In the genomic region with DNA sequence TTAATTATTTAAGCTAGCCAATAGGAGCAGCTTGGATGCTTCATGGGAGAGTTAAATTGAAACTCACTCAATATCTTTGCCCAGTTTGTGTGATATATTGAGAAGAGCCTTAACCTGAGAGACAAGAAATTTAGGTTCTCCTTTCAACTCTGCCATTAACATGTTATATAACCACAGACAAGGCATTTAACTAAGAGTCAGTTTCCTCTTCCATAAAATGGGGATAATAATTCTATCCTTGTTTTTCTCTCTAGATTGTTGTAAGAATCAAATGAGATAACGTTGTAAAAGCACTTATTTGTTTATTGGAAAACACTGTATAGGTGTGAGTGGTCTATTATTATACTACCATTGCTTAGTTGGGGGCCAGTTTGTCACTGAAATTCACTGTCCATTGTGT, we compare ENCODE assay signal across 19 cellular contexts. TPM values are rescaled to one million over a fixed set of nuclear protein-coding genes. Genes with fewer than 3 reads are reported as not detected.
DNase-seq lines count a peak whose midpoint lies in the region; ATAC-seq, FAIRE-seq and TF ChIP-seq lines count a peak whose summit lies in the region.
"Had no signal": no experiment of that assay in that cellular context is flagged by ENCODE, and none has a peak within 500 bp of the region (broad histone marks: within the 10 kb centered on the region; RNA-seq: fewer than 3 reads in every experiment).

No MANE protein-coding gene starts in this region.

- H3K4me1 ChIP-seq in HepG2 (ENCODE audit: insufficient read depth, low read length) (peaks cover 22% of the 10 kb centered on the region), right lobe of liver (peaks cover 0 to 31% (median 13%) of the 10 kb centered on the region in 4 donors), ascending aorta (peaks cover 3 to 21% of the 10 kb centered on the region in 2 donors), gastrocnemius medialis (peaks cover 35 to 43% of the 10 kb centered on the region in 2 donors)

- H4K20me1 ChIP-seq in HepG2 (ENCODE audit: insufficient read depth, low read length), result peaks cover 7% of the 10 kb centered on the region; the same call in 1 of the 2 replicates

- H3K27me3 ChIP-seq in HepG2 (ENCODE audit: control insufficient read depth in 1 of 2, insufficient read depth in 2 of 2, low read length in 2 of 2) (no peaks in the 10 kb centered on the region), right lobe of liver (no peaks in the 10 kb centered on the region), ascending aorta (no peaks in the 10 kb centered on the region), gastrocnemius medialis (no peaks in the 10 kb centered on the region)

- H3K27ac ChIP-seq in HepG2 (ENCODE audit: extremely low read length, insufficient read depth, low read length) (no peak overlapping the region), right lobe of liver (no peak overlapping the region), ascending aorta (peak overlapping the region; percentile 68 to 86), gastrocnemius medialis (peak overlapping the region; percentile 5 to 66 (median 41))
- H3K27ac ChIP-seq: GM23248 had no signal

- no peak for DNase-seq in HepG2 (ENCODE audit: low spot score)
- DNase-seq in right lobe of liver, result no peak
- no peak for DNase-seq in ascending aorta (ENCODE audit: low spot score in 2 of 2)
- DNase-seq in gastrocnemius medialis, result no peak
- DNase-seq in iPS-NIHi7 (ENCODE audit: extremely low spot score), result no peak
- DNase-seq: C1 segment of cervical spinal cord; Calu3; CD4-positive, alpha-beta memory T cell; COR-L47; DMS53; DMS79 treated with DMSO at 0.1 percent for 48 hours; GF-D8; GM23248; H7; HCEC 1CT had no signal

- ATAC-seq in HepG2, result no peak
- no peak for ATAC-seq in right lobe of liver
- ATAC-seq in gastrocnemius medialis, result no peak
- ATAC-seq in GM19452 (IDR thresholded peaks at IDR 0.05; ENCODE audit: unreplicated experiment), result no peak
- ATAC-seq in HG02610 (IDR thresholded peaks at IDR 0.05; ENCODE audit: unreplicated experiment), result no peak

- TF ChIP-seq RAD21 in HepG2 (CRISPR knock-in tag; IDR thresholded peaks at IDR 0.05), result no peak

- no TSS peak for BruUV-seq in HepG2 (replicated peaks; lab: Mats Ljungman, UMichigan)

- no peak for TF ChIP-seq EP300 in HepG2 (IDR thresholded peaks at IDR 0.05; ENCODE audit: low read depth in 2 of 2, low read length in 2 of 2)
- TF ChIP-seq EP300 in HepG2 (CRISPR knock-in tag; IDR thresholded peaks at IDR 0.05; ENCODE audit: borderline replicate concordance), result no peak

- H3K4me2 ChIP-seq in HepG2 (ENCODE audit: low read depth, low read length), result no peak overlapping the region

- WGBS in HepG2 (ENCODE audit: low lambda C conversion rate), result 83% methylated on average over 1 of the region's 1 CpG
- 79% methylated on average over 1 of the region's 1 CpG for WGBS in right lobe of liver (ENCODE audit: insufficient coverage, low coverage, low lambda C conversion rate, missing lambda C conversion rate)

- no peak overlapping the region for H3K9ac ChIP-seq in HepG2 (ENCODE audit: insufficient read depth, low read depth, low read length)
- H3K9ac ChIP-seq: GM23248 had no signal

- POLR2A ChIA-PET in HepG2 (lab: Yijun Ruan, JAX), result interaction anchor here (0.8 kb wide), 1 partner anchor 8 kb away, joined by 3 read pairs; a partner anchor contains a TSS

- no peak for TF ChIP-seq POLR2A in HepG2 (IDR thresholded peaks at IDR 0.05; ENCODE audit: insufficient read depth in 1 of 2, low read depth in 2 of 2, low read length in 2 of 2)
- no peak for TF ChIP-seq POLR2A in right lobe of liver (IDR thresholded peaks at IDR 0.05)
- no peak for TF ChIP-seq POLR2A in gastrocnemius medialis (IDR thresholded peaks at IDR 0.05)

- TF ChIP-seq CTCF in HepG2 (CRISPR knock-in tag; IDR thresholded peaks at IDR 0.05) (no peak), right lobe of liver (IDR thresholded peaks at IDR 0.05) (no peak), ascending aorta (IDR thresholded peaks at IDR 0.05) (no peak), gastrocnemius medialis (IDR thresholded peaks at IDR 0.05 in 4 of 5, conservative IDR thresholded peaks at IDR 0.05 in 1 of 5) (no peak)

- H3K79me2 ChIP-seq in HepG2 (ENCODE audit: insufficient read depth, low read length), result peaks cover 12% of the 10 kb centered on the region

- H3K4me3 ChIP-seq in HepG2 (replicated peaks in 1 of 3; ENCODE audit: insufficient read depth in 1 of 3, low read depth in 2 of 3, low read length in 3 of 3) (no peak overlapping the region), right lobe of liver (no peak overlapping the region), ascending aorta (no peak overlapping the region), gastrocnemius medialis (no peak overlapping the region)
- H3K4me3 ChIP-seq: GM23248 had no signal

- H3K9me3 ChIP-seq in HepG2 (ENCODE audit: low read length), result no peaks in the 10 kb centered on the region
- no peaks in the 10 kb centered on the region for H3K9me3 ChIP-seq in right lobe of liver
- peaks cover 0 to 4% of the 10 kb centered on the region in 2 donors for H3K9me3 ChIP-seq in ascending aorta
- H3K9me3 ChIP-seq in gastrocnemius medialis, result no peaks in the 10 kb centered on the region

- intact Hi-C loops in HepG2 (cut with micrococcal nuclease; ENCODE audit: unreplicated experiment), result no loop called here
- intact Hi-C loops in right lobe of liver (cut with DNase I), result no loop called here
- intact Hi-C loops in ascending aorta (cut with DNase I), result no loop called here
- intact Hi-C loops in gastrocnemius medialis (cut with DNase I; ENCODE audit: low total_unique reads), result no loop called here

- CTCF ChIA-PET in HepG2 (lab: Yijun Ruan, JAX; ENCODE audit: low intra/inter-chr PET ratio, low total read pairs), result no interaction called here

- in situ Hi-C loops in HepG2 (cut with HindIII; ENCODE audit: extremely low pct_ligation_motif_present, low pct_unique_long_range_greater_than_20kb), result no loop called here
- in situ Hi-C loops in gastrocnemius medialis (cut with MboI; ENCODE audit: low sequenced_read_pairs in 4 of 4), result no loop called here

- H2AFZ ChIP-seq in HepG2 (ENCODE audit: low read length), result no peak overlapping the region
- H2AFZ ChIP-seq: GM23248 had no signal

- FAIRE-seq in HepG2 (lab: Jason Lieb, UNC), result no peak
- FAIRE-seq: GM12892, H1 had no signal

- peaks cover 3 to 35% of the 10 kb centered on the region in 2 experiments; a peak in 4 of 5 replicates for H3K36me3 ChIP-seq in HepG2 (replicated peaks in 1 of 2; ENCODE audit: control insufficient read depth in 1 of 2, insufficient read depth in 2 of 2, low read length in 2 of 2)
- peaks cover 2 to 27% (median 5%) of the 10 kb centered on the region in 4 donors for H3K36me3 ChIP-seq in right lobe of liver
- peaks cover 14 to 28% of the 10 kb centered on the region in 2 donors for H3K36me3 ChIP-seq in ascending aorta
- peaks cover 0 to 35% of the 10 kb centered on the region in 2 donors for H3K36me3 ChIP-seq in gastrocnemius medialis

RNA-seq across cellular contexts. Expression of a gene that starts 7.8 kb away (rescaled TPM):
- 89.7 and 91.7 TPM in 2 replicates for total RNA-seq in HepG2 (2016; rRNA removed; fragmentation: Illumina TruSeq; extraction: Trizol)
- total RNA-seq in HepG2 (2016; cell fraction: cytosol; rRNA removed; fragmentation: Illumina TruSeq; extraction: Trizol; ENCODE audit: low read depth), result 21.5 and 23.1 TPM in 2 replicates
- total RNA-seq in HepG2 (2016; cell fraction: insoluble cytoplasmic fraction; rRNA removed; fragmentation: Illumina TruSeq; extraction: Trizol), result 83.3 and 83.7 TPM in 2 replicates
- total RNA-seq in HepG2 (2016; cell fraction: membrane; rRNA removed; fragmentation: Illumina TruSeq; extraction: Trizol), result 39.3 and 39.5 TPM in 2 replicates
- total RNA-seq in HepG2 (2016; cell fraction: nucleus; rRNA removed; fragmentation: Illumina TruSeq; extraction: Trizol), result 83.7 and 88.6 TPM in 2 replicates
- 72.8 and 120 TPM in 2 replicates for polyA plus RNA-seq in HepG2 (2011; rRNA removed)
- polyA plus RNA-seq in HepG2 (2011; cell fraction: cytosol; rRNA removed), result 48.2 and 82.4 TPM in 2 replicates
- polyA plus RNA-seq in HepG2 (2011; cell fraction: nucleus; rRNA removed), result 193 and 292 TPM in 2 replicates
- 108 and 131 TPM in 2 replicates for polyA plus RNA-seq in HepG2 (2012)
- polyA plus RNA-seq in HepG2 (2016; cell fraction: cytosol; fragmentation: Illumina TruSeq; extraction: Trizol; ENCODE audit: low read depth), result 17.6 and 18.7 TPM in 2 replicates
- polyA plus RNA-seq in HepG2 (2016; cell fraction: insoluble cytoplasmic fraction; fragmentation: Illumina TruSeq; extraction: Trizol; ENCODE audit: low read depth), result 87.7 and 90.8 TPM in 2 replicates
- 29.1 and 35.3 TPM in 2 replicates for polyA plus RNA-seq in HepG2 (2016; cell fraction: membrane; fragmentation: Illumina TruSeq; extraction: Trizol; ENCODE audit: low read depth)
- polyA plus RNA-seq in HepG2 (2016; cell fraction: nucleus; fragmentation: Illumina TruSeq; extraction: Trizol; ENCODE audit: insufficient read depth, low read depth), result 176 and 178 TPM in 2 replicates
- polyA minus RNA-seq in HepG2 (2011; rRNA and poly(A)+ RNA removed; ENCODE audit: low replicate concordance), result 155 and 246 TPM in 2 replicates
- polyA minus RNA-seq in HepG2 (2011; cell fraction: cytosol; rRNA and poly(A)+ RNA removed), result 49.2 and 69.9 TPM in 2 replicates
- polyA minus RNA-seq in HepG2 (2011; cell fraction: nucleus; rRNA and poly(A)+ RNA removed), result 157 and 295 TPM in 2 replicates
- 100 to 1,000 TPM in 1 of 6 experiments, 10 to 100 TPM in 5; 21.9 to 118 (median 45.7) TPM for total RNA-seq in right lobe of liver
- 156 TPM for total RNA-seq in ascending aorta
- 10 to 100 TPM; 70.5 to 94.7 (median 88.1) TPM for total RNA-seq in gastrocnemius medialis

RNA-seq across cellular contexts. Expression of a gene that starts 11.6 kb away (rescaled TPM):
- total RNA-seq in HepG2 (2016; rRNA removed; fragmentation: Illumina TruSeq; extraction: Trizol), result 1.9 and 6.6 TPM in 2 replicates
- 0.97 and 1.8 TPM in 2 replicates for total RNA-seq in HepG2 (2016; cell fraction: cytosol; rRNA removed; fragmentation: Illumina TruSeq; extraction: Trizol; ENCODE audit: low read depth)
- 2.1 and 7.0 TPM in 2 replicates for total RNA-seq in HepG2 (2016; cell fraction: insoluble cytoplasmic fraction; rRNA removed; fragmentation: Illumina TruSeq; extraction: Trizol)
- 1.3 and 1.9 TPM in 2 replicates for total RNA-seq in HepG2 (2016; cell fraction: membrane; rRNA removed; fragmentation: Illumina TruSeq; extraction: Trizol)
- total RNA-seq in HepG2 (2016; cell fraction: nucleus; rRNA removed; fragmentation: Illumina TruSeq; extraction: Trizol), result 13.6 and 13.8 TPM in 2 replicates
- polyA plus RNA-seq in HepG2 (2011; rRNA removed), result 23.0 and 35.3 TPM in 2 replicates
- polyA plus RNA-seq in HepG2 (2011; cell fraction: cytosol; rRNA removed), result 8.5 and 11.9 TPM in 2 replicates
- polyA plus RNA-seq in HepG2 (2011; cell fraction: nucleus; rRNA removed), result 155 and 166 TPM in 2 replicates
- polyA plus RNA-seq in HepG2 (2012), result 16.1 and 18.7 TPM in 2 replicates
- polyA plus RNA-seq in HepG2 (2016; cell fraction: cytosol; fragmentation: Illumina TruSeq; extraction: Trizol; ENCODE audit: low read depth), result 2.2 and 2.3 TPM in 2 replicates
- polyA plus RNA-seq in HepG2 (2016; cell fraction: insoluble cytoplasmic fraction; fragmentation: Illumina TruSeq; extraction: Trizol; ENCODE audit: low read depth), result 3.9 and 4.4 TPM in 2 replicates
- polyA plus RNA-seq in HepG2 (2016; cell fraction: membrane; fragmentation: Illumina TruSeq; extraction: Trizol; ENCODE audit: low read depth), result 2.5 and 2.7 TPM in 2 replicates
- polyA plus RNA-seq in HepG2 (2016; cell fraction: nucleus; fragmentation: Illumina TruSeq; extraction: Trizol; ENCODE audit: insufficient read depth, low read depth), result 54.9 and 57.9 TPM in 2 replicates
- 0.12 and 38.2 TPM in 2 replicates for polyA minus RNA-seq in HepG2 (2011; rRNA and poly(A)+ RNA removed; ENCODE audit: low replicate concordance)
- 6.3 and 6.5 TPM in 2 replicates for polyA minus RNA-seq in HepG2 (2011; cell fraction: cytosol; rRNA and poly(A)+ RNA removed)
- polyA minus RNA-seq in HepG2 (2011; cell fraction: nucleus; rRNA and poly(A)+ RNA removed), result 31.0 and 37.2 TPM in 2 replicates
- total RNA-seq in right lobe of liver, result 10 to 100 TPM in 2 of 6 experiments, 1 to 10 TPM in 4; 4.8 to 13.3 (median 9.4) TPM
- total RNA-seq in ascending aorta, result 25.5 TPM
- total RNA-seq in gastrocnemius medialis, result 10 to 100 TPM; 11.4 to 54.2 (median 15.4) TPM

RNA-seq across cellular contexts. Expression of a gene that starts 58.8 kb away (rescaled TPM):
- 11.2 and 27.2 TPM in 2 replicates for total RNA-seq in HepG2 (2016; rRNA removed; fragmentation: Illumina TruSeq; extraction: Trizol)
- 10.4 and 11.1 TPM in 2 replicates for total RNA-seq in HepG2 (2016; cell fraction: cytosol; rRNA removed; fragmentation: Illumina TruSeq; extraction: Trizol; ENCODE audit: low read depth)
- 10.0 and 21.9 TPM in 2 replicates for total RNA-seq in HepG2 (2016; cell fraction: insoluble cytoplasmic fraction; rRNA removed; fragmentation: Illumina TruSeq; extraction: Trizol)
- total RNA-seq in HepG2 (2016; cell fraction: membrane; rRNA removed; fragmentation: Illumina TruSeq; extraction: Trizol), result 15.1 and 15.3 TPM in 2 replicates
- total RNA-seq in HepG2 (2016; cell fraction: nucleus; rRNA removed; fragmentation: Illumina TruSeq; extraction: Trizol), result 16.1 and 18.2 TPM in 2 replicates
- 28.6 and 29.3 TPM in 2 replicates for polyA plus RNA-seq in HepG2 (2011; rRNA removed)
- polyA plus RNA-seq in HepG2 (2011; cell fraction: cytosol; rRNA removed), result 19.8 and 22.7 TPM in 2 replicates
- polyA plus RNA-seq in HepG2 (2011; cell fraction: nucleus; rRNA removed), result 20.8 and 22.2 TPM in 2 replicates
- polyA plus RNA-seq in HepG2 (2012), result 30.9 and 32.8 TPM in 2 replicates
- polyA plus RNA-seq in HepG2 (2016; cell fraction: cytosol; fragmentation: Illumina TruSeq; extraction: Trizol; ENCODE audit: low read depth), result 2.3 and 3.5 TPM in 2 replicates
- polyA plus RNA-seq in HepG2 (2016; cell fraction: insoluble cytoplasmic fraction; fragmentation: Illumina TruSeq; extraction: Trizol; ENCODE audit: low read depth), result 41.2 and 43.1 TPM in 2 replicates
- polyA plus RNA-seq in HepG2 (2016; cell fraction: membrane; fragmentation: Illumina TruSeq; extraction: Trizol; ENCODE audit: low read depth), result 11.7 and 12.0 TPM in 2 replicates
- 38.3 and 46.0 TPM in 2 replicates for polyA plus RNA-seq in HepG2 (2016; cell fraction: nucleus; fragmentation: Illumina TruSeq; extraction: Trizol; ENCODE audit: insufficient read depth, low read depth)
- 27.6 and 32.8 TPM in 2 replicates for polyA minus RNA-seq in HepG2 (2011; rRNA and poly(A)+ RNA removed; ENCODE audit: low replicate concordance)
- 23.1 and 25.6 TPM in 2 replicates for polyA minus RNA-seq in HepG2 (2011; cell fraction: cytosol; rRNA and poly(A)+ RNA removed)
- 31.0 and 33.2 TPM in 2 replicates for polyA minus RNA-seq in HepG2 (2011; cell fraction: nucleus; rRNA and poly(A)+ RNA removed)
- 10 to 100 TPM in 5 of 6 experiments, 1 to 10 TPM in 1; 10.0 to 12.9 (median 11.1) TPM for total RNA-seq in right lobe of liver
- 21.6 TPM for total RNA-seq in ascending aorta
- 10 to 100 TPM; 10.9 to 12.7 (median 11.6) TPM for total RNA-seq in gastrocnemius medialis

Comparison
In these comparisons a context has a peak if more than half of its experiments do, and no peak if none do; other contexts are left out.
1. H3K27ac ChIP-seq: peak in ascending aorta (2 of 2) and gastrocnemius medialis (4 of 4); none in HepG2 (single experiment) and right lobe of liver (0 of 3).